Comparison of ENCODE assay signal across 8 cellular contexts in the genomic region with DNA sequence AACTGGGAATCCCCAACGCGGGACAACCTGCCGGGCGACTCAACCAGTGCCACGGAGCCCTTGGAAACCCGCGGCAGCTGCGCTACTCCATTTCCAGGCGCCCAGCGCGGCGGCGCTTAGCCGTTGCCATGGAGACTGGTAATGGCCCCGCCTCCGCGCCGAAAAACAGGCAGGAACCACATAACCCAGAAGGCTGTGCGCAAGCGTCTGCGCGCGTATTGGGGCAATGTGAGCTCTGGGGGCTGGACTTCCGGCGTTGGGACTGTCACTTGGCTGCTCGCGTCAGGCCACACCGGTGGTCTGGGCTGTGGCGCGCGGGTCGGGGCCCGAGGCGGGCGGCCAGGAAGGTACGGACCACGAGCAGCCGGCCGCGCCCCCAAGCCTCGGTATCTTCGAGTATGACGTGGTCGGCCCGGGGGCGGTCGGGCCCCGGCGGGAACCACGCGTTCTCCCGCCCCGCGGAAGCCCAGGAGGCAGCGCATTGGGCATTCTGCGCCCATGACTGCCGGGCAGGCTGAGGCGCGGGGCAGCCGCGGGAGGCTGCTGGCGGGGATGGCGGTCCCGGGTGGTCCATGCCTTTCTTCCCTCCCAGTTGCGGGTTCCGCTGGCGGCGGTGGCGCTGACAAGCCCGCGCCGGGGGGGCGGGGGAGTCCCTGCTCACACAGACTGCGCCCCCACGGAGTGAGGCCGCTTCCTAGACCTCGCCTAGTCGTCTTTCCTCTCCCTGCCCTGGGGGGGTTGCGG. TPM values are rescaled to one million over a fixed set of nuclear protein-coding genes. Genes with fewer than 3 reads are reported as not detected.
DNase-seq lines count a peak whose midpoint lies in the region; ATAC-seq and TF ChIP-seq lines count a peak whose summit lies in the region.

A gene (plus strand): TSS at position 265 of the 744 bp plus-strand sequence. CDS start 2,080 bp downstream, outside the sequence.

- H3K9me3 ChIP-seq in right atrium auricular region: peaks cover 0 to 6% of the 10 kb centered on the region in 2 donors
- no peaks in the 10 kb centered on the region for H3K9me3 ChIP-seq in prostate gland

- peak; percentile 29 for TF ChIP-seq POLR2A in prostate gland (IDR thresholded peaks at IDR 0.05)

- H3K36me3 ChIP-seq in right atrium auricular region (peaks cover 5% of the 10 kb centered on the region), prostate gland (no peaks in the 10 kb centered on the region), urinary bladder (ENCODE audit: insufficient read depth) (no peaks in the 10 kb centered on the region)

- intact Hi-C loops in T-helper 1 cell treated with Interleukin-12 subunit alpha and Interleukin-12 subunit beta and Interleukin-4 antibody, amounts not matched to agents 30 ng/mL and 1 ng/mL, for 36 hours (cut with micrococcal nuclease): loop anchor here (1.0 kb wide), 15 partner anchors 11 to 705 kb away; a partner anchor contains a TSS
- intact Hi-C loops in prostate gland (cut with DNase I): no loop called here

- H3K4me1 ChIP-seq in right atrium auricular region: peaks cover 0 to 11% of the 10 kb centered on the region in 2 donors
- no peaks in the 10 kb centered on the region for H3K4me1 ChIP-seq in prostate gland (replicated peaks)
- no peaks in the 10 kb centered on the region for H3K4me1 ChIP-seq in urinary bladder (ENCODE audit: insufficient read depth)

- TF ChIP-seq CTCF in right atrium auricular region (IDR thresholded peaks at IDR 0.05): no peak
- TF ChIP-seq CTCF in prostate gland (IDR thresholded peaks at IDR 0.05): peak in 1 of 4 experiments; percentile 8

- peak; percentile 94 for ATAC-seq in GM18498 (IDR thresholded peaks at IDR 0.05; ENCODE audit: unreplicated experiment)
- peak; percentile 98 for ATAC-seq in HG02885 (IDR thresholded peaks at IDR 0.05; ENCODE audit: poor library complexity, unreplicated experiment)

- WGBS in prostate gland: under 1% methylated on average over 68 of the region's 79 CpGs
- under 1% methylated on average over 79 of the region's 79 CpGs for WGBS in urinary bladder

- H3K4me3 ChIP-seq in right atrium auricular region: peak within 1 kb of the TSS; percentile 65 to 95
- peak within 1 kb of the TSS; percentile 87 to 91 for H3K4me3 ChIP-seq in prostate gland
- H3K4me3 ChIP-seq in urinary bladder (ENCODE audit: low read depth, low read length): peak within 1 kb of the TSS; percentile 67

- DNase-seq in NCI-H1694 (lab: John Stamatoyannopoulos, UW): peak; percentile 94
- peak; percentile 94 for DNase-seq in amniotic stem cell (lab: John Stamatoyannopoulos, UW)
- peak; percentile 96 for DNase-seq in right atrium auricular region (ENCODE audit: low spot score)
- peak; percentile 96 for DNase-seq in prostate gland (ENCODE audit: low spot score)

- H3K27me3 ChIP-seq in right atrium auricular region (no peaks in the 10 kb centered on the region), prostate gland (replicated peaks; ENCODE audit: insufficient read depth) (no peaks in the 10 kb centered on the region)

- H3K27ac ChIP-seq in right atrium auricular region (peak within 1 kb of the TSS; percentile 55 to 75), prostate gland (peak within 1 kb of the TSS; percentile 66 to 74), urinary bladder (ENCODE audit: low read depth) (no peak within 1 kb of the TSS)

RNA-seq across cellular contexts. Expression of the gene that starts here (rescaled TPM):
- 11.1 and 11.4 TPM in 2 replicates for total RNA-seq in T-helper 1 cell treated with Interleukin-12 subunit alpha and Interleukin-12 subunit beta and Interleukin-4 antibody, amounts not matched to agents 30 ng/mL and 1 ng/mL, for 36 hours
- total RNA-seq in right atrium auricular region (1 to 10 TPM; 2.7 to 6.9 TPM), prostate gland (10 to 100 TPM; 10.8 to 16.4 TPM), urinary bladder (6.6 TPM)
- 5.4 TPM for polyA plus RNA-seq in urinary bladder
